ENCODE assay signal across 1 cellular context in the genomic region with DNA sequence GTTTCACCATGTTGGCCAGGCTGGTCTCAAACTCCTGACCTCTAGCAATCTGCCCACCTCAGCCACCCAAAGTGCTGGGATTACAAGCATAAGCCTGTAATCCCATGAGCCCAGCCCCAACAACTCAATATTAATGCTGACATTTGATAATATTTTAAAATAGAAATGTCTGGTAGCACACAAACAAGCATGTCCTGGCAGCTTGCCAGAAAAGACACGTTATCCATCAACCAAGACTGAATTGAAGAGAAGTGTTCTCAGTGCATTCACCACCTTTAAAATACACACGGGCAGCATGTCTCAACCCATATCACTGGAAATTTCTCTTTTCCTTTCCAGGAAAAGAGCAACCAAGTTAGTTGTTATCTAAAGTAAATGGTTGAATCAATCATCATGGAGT.
A peak's percentile ranks its signal among the peaks of the same experiment; 100 is the strongest.
TF ChIP-seq lines count a peak whose summit lies in the region.

No MANE protein-coding gene starts in this region.

TF ChIP-seq in GM12878, 131 proteins besides CTCF, POLR2A, EP300 and RAD21 (continued from another document):
- TF ChIP-seq ZNF592 (IDR thresholded peaks at IDR 0.05) = no peak
- TF ChIP-seq SMAD1 (IDR thresholded peaks at IDR 0.05; ENCODE audit: low read depth, partially characterized antibody) = peak; percentile 55
- no peak for TF ChIP-seq RELB (IDR thresholded peaks at IDR 0.05; ENCODE audit: low read depth)
